1 cellular context compared by ENCODE assay signal in the genomic region with DNA sequence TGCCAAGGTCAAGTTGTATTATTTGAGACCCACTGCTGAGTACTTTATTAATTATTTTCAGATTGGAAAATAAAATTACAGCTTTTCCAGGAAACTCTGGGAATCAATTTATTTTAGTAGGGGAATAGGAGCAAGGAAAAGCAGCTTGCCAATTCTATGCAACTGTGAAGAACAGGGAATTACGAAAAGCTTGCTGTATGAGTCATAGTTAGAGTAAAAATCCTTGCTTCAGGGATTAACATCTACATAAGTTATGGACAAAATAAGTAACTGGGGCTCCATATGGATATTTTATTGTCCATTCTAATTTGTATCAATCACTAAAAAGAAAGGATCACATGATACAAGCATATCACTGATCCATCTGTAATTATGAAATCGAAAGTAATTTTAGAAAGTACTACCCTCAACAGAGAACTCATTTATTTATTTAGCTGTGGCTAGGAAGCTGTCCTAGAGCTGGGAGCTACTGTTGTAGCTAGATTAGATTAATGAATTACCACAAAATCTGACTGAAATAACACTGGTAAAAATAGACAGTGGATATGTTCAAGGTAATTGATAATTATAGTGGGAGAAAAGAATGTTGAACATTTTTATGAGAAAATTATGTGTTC.
TF ChIP-seq lines count a peak whose summit lies in the region.

No MANE protein-coding gene starts in this region.

TF ChIP-seq in GM23338, 12 proteins besides CTCF, POLR2A, EP300 and RAD21 (continued from another document):
- TF ChIP-seq, protein P1, sequence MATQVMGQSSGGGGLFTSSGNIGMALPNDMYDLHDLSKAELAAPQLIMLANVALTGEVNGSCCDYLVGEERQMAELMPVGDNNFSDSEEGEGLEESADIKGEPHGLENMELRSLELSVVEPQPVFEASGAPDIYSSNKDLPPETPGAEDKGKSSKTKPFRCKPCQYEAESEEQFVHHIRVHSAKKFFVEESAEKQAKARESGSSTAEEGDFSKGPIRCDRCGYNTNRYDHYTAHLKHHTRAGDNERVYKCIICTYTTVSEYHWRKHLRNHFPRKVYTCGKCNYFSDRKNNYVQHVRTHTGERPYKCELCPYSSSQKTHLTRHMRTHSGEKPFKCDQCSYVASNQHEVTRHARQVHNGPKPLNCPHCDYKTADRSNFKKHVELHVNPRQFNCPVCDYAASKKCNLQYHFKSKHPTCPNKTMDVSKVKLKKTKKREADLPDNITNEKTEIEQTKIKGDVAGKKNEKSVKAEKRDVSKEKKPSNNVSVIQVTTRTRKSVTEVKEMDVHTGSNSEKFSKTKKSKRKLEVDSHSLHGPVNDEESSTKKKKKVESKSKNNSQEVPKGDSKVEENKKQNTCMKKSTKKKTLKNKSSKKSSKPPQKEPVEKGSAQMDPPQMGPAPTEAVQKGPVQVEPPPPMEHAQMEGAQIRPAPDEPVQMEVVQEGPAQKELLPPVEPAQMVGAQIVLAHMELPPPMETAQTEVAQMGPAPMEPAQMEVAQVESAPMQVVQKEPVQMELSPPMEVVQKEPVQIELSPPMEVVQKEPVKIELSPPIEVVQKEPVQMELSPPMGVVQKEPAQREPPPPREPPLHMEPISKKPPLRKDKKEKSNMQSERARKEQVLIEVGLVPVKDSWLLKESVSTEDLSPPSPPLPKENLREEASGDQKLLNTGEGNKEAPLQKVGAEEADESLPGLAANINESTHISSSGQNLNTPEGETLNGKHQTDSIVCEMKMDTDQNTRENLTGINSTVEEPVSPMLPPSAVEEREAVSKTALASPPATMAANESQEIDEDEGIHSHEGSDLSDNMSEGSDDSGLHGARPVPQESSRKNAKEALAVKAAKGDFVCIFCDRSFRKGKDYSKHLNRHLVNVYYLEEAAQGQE (IDR thresholded peaks at IDR 0.05; ENCODE audit: unreplicated experiment): no peak
